Comparison of ENCODE assay signal across 26 cellular contexts in genomic region chr20:56163806-56164205, GRCh38.
A peak's percentile ranks its signal among the peaks of the same experiment; 100 is the strongest.
DNase-seq lines count a peak whose midpoint lies in the region; ATAC-seq and TF ChIP-seq lines count a peak whose summit lies in the region.
"Had no signal": no experiment of that assay in that cellular context is flagged by ENCODE, and none has a peak within 500 bp of the region (broad histone marks: within the 10 kb centered on the region; RNA-seq: fewer than 3 reads in every experiment).

No MANE protein-coding gene starts in this region.

- H2BK5ac ChIP-seq in neuronal stem cell (ENCODE audit: low read length) = no peak overlapping the region

- H2AFZ ChIP-seq in neuronal stem cell (ENCODE audit: low read length) = peak overlapping the region; percentile 10

- no peak overlapping the region for H2BK12ac ChIP-seq in neuronal stem cell (ENCODE audit: low read length)

- no peaks in the 10 kb centered on the region for H3K4me1 ChIP-seq in RWPE2 (ENCODE audit: insufficient read depth, poor library complexity, severe bottlenecking)
- H3K4me1 ChIP-seq in neuronal stem cell (ENCODE audit: control insufficient read depth in 2 of 2, insufficient read depth in 1 of 2, low read depth in 1 of 2, low read length in 2 of 2) = peaks cover 0 to 2% of the 10 kb centered on the region in 2 donors
- H3K4me1 ChIP-seq: body of pancreas, heart right ventricle, prostate gland had no signal

- no peak overlapping the region for H4K8ac ChIP-seq in neuronal stem cell (ENCODE audit: low read depth, low read length)

- no peak overlapping the region for H3K9ac ChIP-seq in neuronal stem cell (ENCODE audit: low read depth, low read length, poor library complexity)

- no CpG with 5 or more reads among the region's 6 CpGs for whole genome bisulfite sequencing in neuronal stem cell (ENCODE audit: extremely low coverage in 2 of 2, insufficient read length in 2 of 2, insufficient replicate concordance in 1 of 2), 2 donors

- no peak for TF ChIP-seq CTCF in RWPE2 (IDR thresholded peaks at IDR 0.05; ENCODE audit: poor library complexity, severe bottlenecking)

- no peak overlapping the region for H4K91ac ChIP-seq in neuronal stem cell (ENCODE audit: low read depth, low read length, poor library complexity)

- H3K4me2 ChIP-seq in neuronal stem cell (ENCODE audit: insufficient read depth, low read length, poor library complexity, severe bottlenecking) = no peak overlapping the region

- no peaks in the 10 kb centered on the region for H3K79me1 ChIP-seq in neuronal stem cell (ENCODE audit: low read depth, low read length)

- 0 out of 3 replicates have a peak, but pooled peaks have one; percentile 20 for ATAC-seq in RWPE2 (ENCODE audit: low read depth)
- no peak for ATAC-seq in HG03159 (IDR thresholded peaks at IDR 0.05; ENCODE audit: unreplicated experiment)
- ATAC-seq: body of pancreas; CD8-positive, alpha-beta T cell; heart right ventricle; Right ventricle myocardium inferior had no signal

- H3K14ac ChIP-seq in neuronal stem cell (ENCODE audit: low read length) = no peak overlapping the region

- H2BK120ac ChIP-seq in neuronal stem cell (ENCODE audit: low read depth, low read length) = no peak overlapping the region

- H2BK15ac ChIP-seq in neuronal stem cell (ENCODE audit: low read length) = no peak overlapping the region

- no peak overlapping the region for H2AK5ac ChIP-seq in neuronal stem cell (ENCODE audit: low read depth, low read length)

- H3K36me3 ChIP-seq in MG63 (no peaks in the 10 kb centered on the region), RWPE2 (ENCODE audit: low read depth) (no peaks in the 10 kb centered on the region), neuronal stem cell (replicated peaks in 1 of 2; ENCODE audit: control insufficient read depth in 2 of 2, insufficient read depth in 2 of 2, low read length in 2 of 2) (no peaks in the 10 kb centered on the region)
- H3K36me3 ChIP-seq: heart right ventricle, neutrophil, prostate gland had no signal

- no peak overlapping the region for H3K4ac ChIP-seq in neuronal stem cell (ENCODE audit: low read length)

- H3K27me3 ChIP-seq in MG63 (no peaks in the 10 kb centered on the region), RWPE2 (ENCODE audit: insufficient read depth, poor library complexity, severe bottlenecking) (peaks cover 51% of the 10 kb centered on the region), neuronal stem cell (ENCODE audit: control insufficient read depth in 3 of 3, insufficient read depth in 3 of 3, low read depth in 1 of 3, low read length in 3 of 3) (peaks cover 0 to 4% (median 0%) of the 10 kb centered on the region in 3 experiments)
- H3K27me3 ChIP-seq: body of pancreas, neutrophil had no signal

- no peak overlapping the region for H3K4me3 ChIP-seq in MG63
- no peak overlapping the region for H3K4me3 ChIP-seq in RWPE2 (ENCODE audit: severe bottlenecking)
- no peak overlapping the region for H3K4me3 ChIP-seq in neuronal stem cell (ENCODE audit: low read length in 2 of 2)
- H3K4me3 ChIP-seq: body of pancreas, heart right ventricle, prostate gland had no signal

- no peak overlapping the region for H3K23ac ChIP-seq in neuronal stem cell (ENCODE audit: low read depth, low read length, poor library complexity)

- H3K9me3 ChIP-seq in MG63 = no peaks in the 10 kb centered on the region
- H3K9me3 ChIP-seq in RWPE2 (ENCODE audit: severe bottlenecking) = no peaks in the 10 kb centered on the region
- no peaks in the 10 kb centered on the region for H3K9me3 ChIP-seq in neuronal stem cell (replicated peaks in 1 of 2; ENCODE audit: control insufficient read depth in 2 of 2, insufficient read depth in 1 of 2, low read depth in 1 of 2, low read length in 2 of 2)
- H3K9me3 ChIP-seq: body of pancreas, heart right ventricle, neutrophil, prostate gland had no signal

- H3K27ac ChIP-seq in RWPE2 (ENCODE audit: poor library complexity, severe bottlenecking) (no peak overlapping the region), neuronal stem cell (replicated peaks; ENCODE audit: low read length) (no peak overlapping the region)
- H3K27ac ChIP-seq: 22Rv1, body of pancreas, epithelial cell of prostate, heart right ventricle, HL-60, neutrophil, prostate gland had no signal

- no peak overlapping the region for H3K18ac ChIP-seq in neuronal stem cell (ENCODE audit: low read length)

- DNase-seq in DMS 273 (lab: John Stamatoyannopoulos, UW; ENCODE audit: unreplicated experiment) = peak; percentile 27
- DNase-seq in DMS 273 treated with DMSO at 0.1 percent for 48 hours (lab: John Stamatoyannopoulos, UW) = no peak
- peak; percentile 3 for DNase-seq in MG63
- DNase-seq in RWPE2 (ENCODE audit: low spot score) = no peak
- DNase-seq in neuronal stem cell (ENCODE audit: low spot score) = no peak
- no peak for DNase-seq in NCI-H510A treated with DMSO at 0.1 percent for 48 hours (lab: John Stamatoyannopoulos, UW)
- DNase-seq in activated effector memory CD4-positive, alpha-beta T cell treated with anti-CD3 and anti-CD28 coated beads, Interleukin-2, amount 50 U/mL, for 16 hours = no peak
- DNase-seq: activated CD4-positive, alpha-beta T cell treated with anti-CD3 and anti-CD28 coated beads, Interleukin-2, amount 50 U/mL, for 48 hours; activated gamma-delta T cell treated with Interleukin-2 at 50 U/mL for 16 hours; activated T-cell treated with anti-CD3 and anti-CD28 coated beads for 4 hours; body of pancreas; CD8-positive, alpha-beta T cell; cerebellar nuclear complex; H7; heart right ventricle; MM.1S; NCI-H1436; NCI-H69; stimulated activated CD8-positive, alpha-beta memory T cell treated with anti-CD3 and anti-CD28 coated beads, Interleukin-4, amount 100 ng/mL, for 48 hours had no signal

Comparison
In these comparisons a context has a peak if more than half of its experiments do, and no peak if none do; other contexts are left out.
1. DNase-seq: peak in DMS 273 (single experiment) and MG63 (single experiment); none in DMS 273 treated with DMSO at 0.1 percent for 48 hours (single experiment), RWPE2 (single experiment), neuronal stem cell (single experiment), NCI-H510A treated with DMSO at 0.1 percent for 48 hours (single experiment) and activated effector memory CD4-positive, alpha-beta T cell treated with anti-CD3 and anti-CD28 coated beads, Interleukin-2, amount 50 U/mL, for 16 hours (single experiment).